Comparison of ENCODE assay signal across 10 cellular contexts in genomic region chrX:150879855-150880807, GRCh38. TPM values are rescaled to one million over a fixed set of nuclear protein-coding genes. Genes with fewer than 3 reads are reported as not detected.
DNase-seq lines count a peak whose midpoint lies in the region; ATAC-seq lines count a peak whose summit lies in the region.
"Had no signal": no experiment of that assay in that cellular context is flagged by ENCODE, and none has a peak within 500 bp of the region (broad histone marks: within the 10 kb centered on the region; RNA-seq: fewer than 3 reads in every experiment).

No MANE protein-coding gene starts in this region.

- ATAC-seq in HG02759 (IDR thresholded peaks at IDR 0.05; ENCODE audit: unreplicated experiment), result peak; percentile 71
- ATAC-seq in stimulated activated naive CD8-positive, alpha-beta T cell treated with anti-CD3 and anti-CD28 coated beads, Interleukin-15, Interleukin-2, amounts not matched to agents 100 U/mL and 50 U/mL, for 24 hours, result peak; percentile 93

- H3K4me1 Mint-ChIP-seq in activated naive CD4-positive, alpha-beta T cell treated with anti-CD3 and anti-CD28 coated beads for 36 hours (ENCODE audit: low read depth), result peaks cover 36% of the 10 kb centered on the region

- peak; percentile 8 for DNase-seq in activated naive CD4-positive, alpha-beta T cell treated with anti-CD3 and anti-CD28 coated beads for 36 hours
- DNase-seq in activated naive CD4-positive, alpha-beta T cell treated with anti-CD3 and anti-CD28 coated beads, Interleukin-2, amount 50 U/mL, for 16 hours, result no peak
- DNase-seq in M059J (ENCODE audit: low read depth) (peak; percentile 16), T1000 (lab: John Stamatoyannopoulos, UW) (no peak), COLO829 (ENCODE audit: low spot score) (no peak), AG08395 (ENCODE audit: low spot score) (no peak)
- DNase-seq in stimulated activated naive CD8-positive, alpha-beta T cell treated with anti-CD3 and anti-CD28 coated beads, Interleukin-15, Interleukin-2, amounts not matched to agents 100 U/mL and 50 U/mL, for 24 hours, result no peak
- DNase-seq: NCI-H1694 treated with DMSO at 0.1 percent for 48 hours; stimulated activated CD4-positive, alpha-beta T cell treated with anti-CD3 and anti-CD28 coated beads, Interleukin-2, amount 100 ng/mL, for 24 hours had no signal

- intact Hi-C loops in activated naive CD4-positive, alpha-beta T cell treated with anti-CD3 and anti-CD28 coated beads for 36 hours (cut with micrococcal nuclease), result loop anchor here (1.0 to 10.0 kb wide), 5 partner anchors 18 to 515 kb away; partner anchors contain the start of genes CD99L2, HMGB3 and MAMLD1

- CTCF ChIA-PET in activated naive CD4-positive, alpha-beta T cell treated with anti-CD3 and anti-CD28 coated beads for 36 hours (lab: Charles Lee), result no interaction called here

- peaks cover 5% of the 10 kb centered on the region for H3K36me3 Mint-ChIP-seq in activated naive CD4-positive, alpha-beta T cell treated with anti-CD3 and anti-CD28 coated beads for 36 hours (ENCODE audit: low read depth)

- peaks cover 8% of the 10 kb centered on the region for H3K9me3 Mint-ChIP-seq in activated naive CD4-positive, alpha-beta T cell treated with anti-CD3 and anti-CD28 coated beads for 36 hours

- no peaks in the 10 kb centered on the region for H3K27me3 Mint-ChIP-seq in activated naive CD4-positive, alpha-beta T cell treated with anti-CD3 and anti-CD28 coated beads for 36 hours (ENCODE audit: low read depth)

- peak overlapping the region; percentile 54 for H3K27ac Mint-ChIP-seq in activated naive CD4-positive, alpha-beta T cell treated with anti-CD3 and anti-CD28 coated beads for 36 hours

- no peak overlapping the region for H3K4me3 Mint-ChIP-seq in activated naive CD4-positive, alpha-beta T cell treated with anti-CD3 and anti-CD28 coated beads for 36 hours

RNA-seq across cellular contexts. Expression of gene CD99L2, which starts 18.3 kb away (rescaled TPM):
- total RNA-seq in activated naive CD4-positive, alpha-beta T cell treated with anti-CD3 and anti-CD28 coated beads for 36 hours, result 10 to 100 TPM; 11.3 to 11.7 TPM
- total RNA-seq in M059J (2014; rRNA removed; shearing (Covaris generic)), result 73.6 and 91.4 TPM in 2 replicates

Comparison
In these comparisons a context has a peak if more than half of its experiments do, and no peak if none do; other contexts are left out.
1. DNase-seq: peak in activated naive CD4-positive, alpha-beta T cell treated with anti-CD3 and anti-CD28 coated beads for 36 hours (single experiment) and M059J (single experiment); none in activated naive CD4-positive, alpha-beta T cell treated with anti-CD3 and anti-CD28 coated beads, Interleukin-2, amount 50 U/mL, for 16 hours (single experiment), stimulated activated naive CD8-positive, alpha-beta T cell treated with anti-CD3 and anti-CD28 coated beads, Interleukin-15, Interleukin-2, amounts not matched to agents 100 U/mL and 50 U/mL, for 24 hours (single experiment), T1000 (single experiment), COLO829 (single experiment) and AG08395 (single experiment).